In genomic region chr5:135246923-135247795, GRCh38 we compare ENCODE assay signal across 1 cellular context.
TF ChIP-seq lines count a peak whose summit lies in the region.

No MANE protein-coding gene starts in this region.

TF ChIP-seq in K562, 482 proteins besides CTCF, POLR2A, EP300 and RAD21 (continued from another document and continues in another):
- TF ChIP-seq PATZ1 (CRISPR knock-in tag; IDR thresholded peaks at IDR 0.05; ENCODE audit: borderline replicate concordance), result no peak
- TF ChIP-seq MTF1 (CRISPR knock-in tag; IDR thresholded peaks at IDR 0.05; ENCODE audit: borderline replicate concordance), result no peak
- TF ChIP-seq ZNF785 (CRISPR knock-in tag; IDR thresholded peaks at IDR 0.05), result no peak
- peak; percentile 36 for TF ChIP-seq CCNT2 (IDR thresholded peaks at IDR 0.05; ENCODE audit: borderline replicate concordance, extremely low read depth, insufficient read length, low read depth, low read length)
- TF ChIP-seq ZNF699 (CRISPR knock-in tag; IDR thresholded peaks at IDR 0.05; ENCODE audit: insufficient replicate concordance), result no peak
- no peak for TF ChIP-seq NR2C2 (CRISPR knock-in tag; IDR thresholded peaks at IDR 0.05)
- no peak for TF ChIP-seq NR2C2 (tag; IDR thresholded peaks at IDR 0.05)
- TF ChIP-seq JUND (IDR thresholded peaks at IDR 0.05; ENCODE audit: borderline replicate concordance, low read depth, low read length), result peak; percentile 96
- peak; percentile 87; the same call in 1 of the 3 replicates for TF ChIP-seq JUND (tag; IDR thresholded peaks at IDR 0.05; ENCODE audit: borderline replicate concordance, low read depth, low read length)
- peak; percentile 37; the same call in 1 of the 2 replicates for TF ChIP-seq MBD2 (IDR thresholded peaks at IDR 0.05; ENCODE audit: borderline replicate concordance, low read depth)
- peak; percentile 36 for TF ChIP-seq MEIS2 (IDR thresholded peaks at IDR 0.05; ENCODE audit: partially characterized antibody)
- no peak for TF ChIP-seq MTA1 (IDR thresholded peaks at IDR 0.05; ENCODE audit: borderline replicate concordance)
- no peak for TF ChIP-seq HINFP (tag; conservative IDR thresholded peaks at IDR 0.05; ENCODE audit: low read depth)
- peak; percentile 26; the same call in 1 of the 2 replicates for TF ChIP-seq CXXC5 (CRISPR knock-in tag; IDR thresholded peaks at IDR 0.05)
- TF ChIP-seq ARID2 (IDR thresholded peaks at IDR 0.05), result no peak
- TF ChIP-seq RBM15 (IDR thresholded peaks at IDR 0.05; ENCODE audit: insufficient read depth, low read length), result no peak
- TF ChIP-seq PRDM10 (IDR thresholded peaks at IDR 0.05; ENCODE audit: partially characterized antibody), result no peak
- TF ChIP-seq ZNF639 (CRISPR knock-in tag; conservative IDR thresholded peaks at IDR 0.05 in 1 of 2, IDR thresholded peaks at IDR 0.05 in 1 of 2), result no peak
- TF ChIP-seq NFE2 (IDR thresholded peaks at IDR 0.05; ENCODE audit: low read depth), result peak; percentile 78
- TF ChIP-seq ILF3 (IDR thresholded peaks at IDR 0.05; ENCODE audit: borderline replicate concordance), result no peak
- TF ChIP-seq ZNF583 (CRISPR knock-in tag; IDR thresholded peaks at IDR 0.05), result no peak
- no peak for TF ChIP-seq ZNF830 (CRISPR knock-in tag; IDR thresholded peaks at IDR 0.05)
- peak; percentile 79 for TF ChIP-seq ZNF316 (IDR thresholded peaks at IDR 0.05)
- no peak for TF ChIP-seq GATAD2B (IDR thresholded peaks at IDR 0.05; ENCODE audit: borderline replicate concordance)
- no peak for TF ChIP-seq ZNF280B (CRISPR knock-in tag; IDR thresholded peaks at IDR 0.05)
- peak; percentile 69 for TF ChIP-seq TCF3 (CRISPR knock-in tag; IDR thresholded peaks at IDR 0.05)
- peak; percentile 50 for TF ChIP-seq MAFG (tag; conservative IDR thresholded peaks at IDR 0.05)
- TF ChIP-seq DPF2 (IDR thresholded peaks at IDR 0.05), result peak; percentile 93
- TF ChIP-seq SMARCE1 (IDR thresholded peaks at IDR 0.05), result peak; percentile 94
- no peak for TF ChIP-seq SRSF1 (IDR thresholded peaks at IDR 0.05; ENCODE audit: low read depth, low read length)
- no peak for TF ChIP-seq NCOA4 (IDR thresholded peaks at IDR 0.05; ENCODE audit: partially characterized antibody)
- TF ChIP-seq CEBPG (CRISPR knock-in tag; IDR thresholded peaks at IDR 0.05), result no peak
- TF ChIP-seq CEBPG (tag; conservative IDR thresholded peaks at IDR 0.05 in 1 of 2, IDR thresholded peaks at IDR 0.05 in 1 of 2), result peak in 1 of 2 experiments; percentile 59; a peak in 2 of 4 replicates
- no peak for TF ChIP-seq ZNF398 (CRISPR knock-in tag; IDR thresholded peaks at IDR 0.05)
- TF ChIP-seq PRMT5 (CRISPR knock-in tag; IDR thresholded peaks at IDR 0.05), result no peak
- TF ChIP-seq CHAMP1 (IDR thresholded peaks at IDR 0.05), result no peak
- no peak for TF ChIP-seq ZNF507 (tag; conservative IDR thresholded peaks at IDR 0.05)
- no peak for TF ChIP-seq TAF7 (tag; IDR thresholded peaks at IDR 0.05)
- no peak for TF ChIP-seq NKRF (IDR thresholded peaks at IDR 0.05; ENCODE audit: borderline replicate concordance)
- TF ChIP-seq CHD1 (IDR thresholded peaks at IDR 0.05; ENCODE audit: low read length), result no peak
- no peak for TF ChIP-seq TRIM24 (IDR thresholded peaks at IDR 0.05)
- TF ChIP-seq ZNF384 (IDR thresholded peaks at IDR 0.05; ENCODE audit: low read depth, low read length), result no peak
- no peak for TF ChIP-seq MITF (IDR thresholded peaks at IDR 0.05)
- TF ChIP-seq TBL1XR1 (IDR thresholded peaks at IDR 0.05; ENCODE audit: low read length in 2 of 2), result peak in 1 of 2 experiments; percentile 11; a peak in 1 of 4 replicates
